8 cellular contexts compared by ENCODE assay signal in genomic region chr7:55688767-55689681, GRCh38.
DNase-seq lines count a peak whose midpoint lies in the region; ATAC-seq, FAIRE-seq and TF ChIP-seq lines count a peak whose summit lies in the region.
"Not testable (repeated sequence)": the region's sequence is repeated elsewhere in the genome, so short reads cannot be mapped to it uniquely, and the experiment has no call there.

No MANE protein-coding gene starts in this region.

- peaks cover 11% of the 10 kb centered on the region for H3K4me1 Mint-ChIP-seq in brain

- H3K4me3 ChIP-seq in fibroblast of the aortic adventitia (ENCODE audit: low read depth, low read length); pancreas; aorta (ENCODE audit: low read length in 2 of 2): not testable (repeated sequence)

- not testable (repeated sequence) for H3K27me3 Mint-ChIP-seq in brain

- H3K4me3 Mint-ChIP-seq in brain = not testable (repeated sequence)

- FAIRE-seq in GM12891 (lab: Jason Lieb, UNC) = peak; percentile 45
- FAIRE-seq in pancreas (lab: Jason Lieb, UNC) = not testable (repeated sequence)

- 23 to 25% methylated on average over 15 to 17 of the region's 17 CpGs for WGBS in pancreas, 2 donors
- 22 to 31% methylated on average over 14 to 17 of the region's 17 CpGs for WGBS in aorta, 2 donors

- H3K27ac Mint-ChIP-seq in brain = peak overlapping the region; percentile 63 to 94 (median 76)

- not testable (repeated sequence) for TF ChIP-seq CTCF in RWPE1 (conservative IDR thresholded peaks at IDR 0.05; ENCODE audit: low read depth); brain (conservative IDR thresholded peaks at IDR 0.05); fibroblast of the aortic adventitia (IDR thresholded peaks at IDR 0.05; ENCODE audit: insufficient read depth, low read length); pancreas (IDR thresholded peaks at IDR 0.05)

- CTCF ChIA-PET in RWPE1 (lab: Yijun Ruan, JAX) = not testable (repeated sequence)

- H3K9me3 Mint-ChIP-seq in brain = not testable (repeated sequence)

- DNase-seq in GM12891 (ENCODE audit: insufficient read length, low spot score); RWPE1 (ENCODE audit: low spot score): not testable (repeated sequence)
- DNase-seq in NCI-H1092 treated with DMSO at 0.1 percent for 48 hours (lab: John Stamatoyannopoulos, UW) = peak; percentile 57
- DNase-seq in fibroblast of the aortic adventitia (ENCODE audit: low read depth) = peak; percentile 79
- DNase-seq in left colon = peak; percentile 24 to 65
- peak; percentile 40 to 74 (median 60) for DNase-seq in pancreas
- peak in 1 of 2 donors; percentile 50 for DNase-seq in aorta

- H3K36me3 ChIP-seq in pancreas; aorta (ENCODE audit: control insufficient read depth in 1 of 2, insufficient read depth in 2 of 2, low read length in 1 of 2): not testable (repeated sequence)

- not testable (repeated sequence) for H3K36me3 Mint-ChIP-seq in brain

- intact Hi-C loops in left colon (cut with DNase I, micrococcal nuclease); pancreas (cut with DNase I); aorta (cut with DNase I): not testable (repeated sequence)

- not testable (repeated sequence) for TF ChIP-seq POLR2A in GM12891 (IDR thresholded peaks at IDR 0.05; ENCODE audit: low read depth, low read length)

- POLR2A ChIA-PET in RWPE1 (lab: Yijun Ruan, JAX; ENCODE audit: low non-redundant PET) = not testable (repeated sequence)

- not testable (repeated sequence) for H3K4me1 ChIP-seq in pancreas; aorta (ENCODE audit: control insufficient read depth in 1 of 2, insufficient read depth in 2 of 2, low read length in 2 of 2)

- H3K27ac ChIP-seq in RWPE1 (peak overlapping the region; percentile 41), pancreas (peak overlapping the region; percentile 76 to 90 (median 88))
- H3K27ac ChIP-seq in aorta (ENCODE audit: low read depth in 1 of 2, low read length in 2 of 2) = not testable (repeated sequence)

- peak; percentile 92 for ATAC-seq in left colon
- peak; percentile 71 to 83 (median 79) for ATAC-seq in pancreas
- peak; percentile 63 for ATAC-seq in aorta (ENCODE audit: low FRiP score)

- H3K9me3 ChIP-seq in pancreas; aorta (ENCODE audit: control insufficient read depth, low read length): not testable (repeated sequence)

- not testable (repeated sequence) for H3K27me3 ChIP-seq in pancreas; aorta (ENCODE audit: control insufficient read depth in 1 of 2, insufficient read depth in 2 of 2, low read length in 1 of 2)
